ENCODE assay signal across 11 cellular contexts in the genomic region with DNA sequence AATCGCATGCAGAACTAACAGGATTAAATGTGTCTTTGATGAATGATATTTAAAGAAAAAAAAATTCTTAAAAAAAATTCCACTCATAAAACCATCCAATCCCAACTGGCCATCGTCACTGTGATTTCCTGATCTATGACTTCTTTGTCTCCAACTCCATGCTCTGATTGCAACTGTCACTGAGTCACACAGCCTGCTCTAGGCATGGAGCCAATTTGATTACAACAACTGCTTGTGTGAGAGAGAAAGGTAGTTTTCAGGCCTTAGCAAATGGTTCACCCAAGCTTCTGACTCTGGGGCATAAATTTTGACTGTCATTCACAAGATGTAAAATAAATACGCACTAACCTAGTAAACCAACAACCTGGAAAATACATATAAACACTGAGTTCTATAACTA. TPM values are rescaled to one million over a fixed set of nuclear protein-coding genes. Genes with fewer than 3 reads are reported as not detected.
DNase-seq lines count a peak whose midpoint lies in the region; FAIRE-seq lines count a peak whose summit lies in the region.
"Had no signal": no experiment of that assay in that cellular context is flagged by ENCODE, and none has a peak within 500 bp of the region (broad histone marks: within the 10 kb centered on the region; RNA-seq: fewer than 3 reads in every experiment).

No MANE protein-coding gene starts in this region.

- no peaks in the 10 kb centered on the region for H3K9me3 ChIP-seq in GM23248 (ENCODE audit: low read depth)

- no peaks in the 10 kb centered on the region for H3K36me3 Mint-ChIP-seq in activated T-helper 1 cell treated with anti-CD3 and anti-CD28 coated beads, Interleukin-12 subunit alpha, Interleukin-12 subunit beta, Interleukin-2, Interleukin-4 antibody, amounts not matched to agents 30 ng/mL and 10 ng/mL and 1 ng/mL, durations not matched to agents 14 hours and 24 hours and 36 hours (ENCODE audit: low read depth)

- DNase-seq in GM23248 (peak; percentile 73), SK-MEL-5 (ENCODE audit: low read depth, low spot score) (peak; percentile 99), frontal cortex (ENCODE audit: low spot score in 2 of 2) (peak; percentile 30 to 44), posterior cingulate gyrus (peak in 7 of 10 donors; percentile 28 to 91 (median 50)), cerebellar nuclear complex (lab: John Stamatoyannopoulos, UW) (no peak), OCI-M1 (lab: John Stamatoyannopoulos, UW) (no peak)
- DNase-seq in activated CD4-positive, CD25-positive, alpha-beta regulatory T cell treated with anti-CD3 and anti-CD28 coated beads, Interleukin-2, amount 50 U/mL, for 72 hours = no peak
- DNase-seq in activated T-helper 1 cell treated with anti-CD3 and anti-CD28 coated beads, Interleukin-12 subunit alpha, Interleukin-12 subunit beta, Interleukin-2, Interleukin-4 antibody, amounts not matched to agents 30 ng/mL and 10 ng/mL and 1 ng/mL, durations not matched to agents 14 hours and 24 hours and 36 hours (ENCODE audit: low spot score) = no peak

- H3K27me3 ChIP-seq in GM23248 (replicated peaks; ENCODE audit: insufficient read depth) = no peaks in the 10 kb centered on the region

- H3K4me2 ChIP-seq in GM23248 (ENCODE audit: unreplicated experiment) = no peak overlapping the region

- no peak overlapping the region for H3K9ac ChIP-seq in GM23248

- intact Hi-C loops in posterior cingulate gyrus (cut with DNase I) = no loop called here
- intact Hi-C loops in activated T-helper 1 cell treated with anti-CD3 and anti-CD28 coated beads, Interleukin-12 subunit alpha, Interleukin-12 subunit beta, Interleukin-2, Interleukin-4 antibody, amounts not matched to agents 30 ng/mL and 10 ng/mL and 1 ng/mL, durations not matched to agents 14 hours and 24 hours and 36 hours (cut with micrococcal nuclease) = no loop called here

- no peak overlapping the region for H2AFZ ChIP-seq in GM23248

- H3K27me3 Mint-ChIP-seq in activated T-helper 1 cell treated with anti-CD3 and anti-CD28 coated beads, Interleukin-12 subunit alpha, Interleukin-12 subunit beta, Interleukin-2, Interleukin-4 antibody, amounts not matched to agents 30 ng/mL and 10 ng/mL and 1 ng/mL, durations not matched to agents 14 hours and 24 hours and 36 hours (ENCODE audit: insufficient read depth) = peaks cover 5% of the 10 kb centered on the region
- H3K27me3 Mint-ChIP-seq: dendritic cell treated with granulocyte-macrophage colony-stimulating factor and Interleukin-4, amounts not matched to agents 40 ng/mL and 50 ng/mL, for 4 days had no signal

- in situ Hi-C loops in GM23248 (cut with MboI) = no loop called here
- in situ Hi-C loops in SK-MEL-5 (cut with HindIII; ENCODE audit: low pct_unique_long_range_greater_than_20kb, low sequenced_read_pairs) = no loop called here

- H3K4me3 ChIP-seq in GM23248 = no peak overlapping the region

- H3K9me2 ChIP-seq in GM23248 (ENCODE audit: insufficient read depth) = no peaks in the 10 kb centered on the region

- 50 to 51% methylated on average over 3 of the region's 3 CpGs for WGBS in GM23248 (ENCODE audit: low coverage in 1 of 2, low lambda C conversion rate in 2 of 2, missing lambda C conversion rate in 2 of 2), 2 experiments

- no peak overlapping the region for H3K27ac Mint-ChIP-seq in activated T-helper 1 cell treated with anti-CD3 and anti-CD28 coated beads, Interleukin-12 subunit alpha, Interleukin-12 subunit beta, Interleukin-2, Interleukin-4 antibody, amounts not matched to agents 30 ng/mL and 10 ng/mL and 1 ng/mL, durations not matched to agents 14 hours and 24 hours and 36 hours
- H3K27ac Mint-ChIP-seq: dendritic cell treated with granulocyte-macrophage colony-stimulating factor and Interleukin-4, amounts not matched to agents 40 ng/mL and 50 ng/mL, for 4 days; T-helper 1 cell treated with Interleukin-12 subunit alpha and Interleukin-12 subunit beta and Interleukin-4 antibody, amounts not matched to agents 30 μg/mL and 1 μg/mL, for 36 hours had no signal

- H3F3A ChIP-seq in GM23248 (ENCODE audit: insufficient read depth) = no peaks in the 10 kb centered on the region

- no peaks in the 10 kb centered on the region for H3K36me3 ChIP-seq in GM23248 (ENCODE audit: low read depth)

- no peaks in the 10 kb centered on the region for H3K4me1 Mint-ChIP-seq in activated T-helper 1 cell treated with anti-CD3 and anti-CD28 coated beads, Interleukin-12 subunit alpha, Interleukin-12 subunit beta, Interleukin-2, Interleukin-4 antibody, amounts not matched to agents 30 ng/mL and 10 ng/mL and 1 ng/mL, durations not matched to agents 14 hours and 24 hours and 36 hours (ENCODE audit: low read depth)

- H3K4me3 Mint-ChIP-seq in activated T-helper 1 cell treated with anti-CD3 and anti-CD28 coated beads, Interleukin-12 subunit alpha, Interleukin-12 subunit beta, Interleukin-2, Interleukin-4 antibody, amounts not matched to agents 30 ng/mL and 10 ng/mL and 1 ng/mL, durations not matched to agents 14 hours and 24 hours and 36 hours = no peak overlapping the region
- H3K4me3 Mint-ChIP-seq: dendritic cell treated with granulocyte-macrophage colony-stimulating factor and Interleukin-4, amounts not matched to agents 40 ng/mL and 50 ng/mL, for 4 days; T-helper 1 cell treated with Interleukin-12 subunit alpha and Interleukin-12 subunit beta and Interleukin-4 antibody, amounts not matched to agents 30 μg/mL and 1 μg/mL, for 36 hours had no signal

- no peaks in the 10 kb centered on the region for H3K79me2 ChIP-seq in GM23248 (ENCODE audit: insufficient read depth)

- H3K9me3 Mint-ChIP-seq in activated T-helper 1 cell treated with anti-CD3 and anti-CD28 coated beads, Interleukin-12 subunit alpha, Interleukin-12 subunit beta, Interleukin-2, Interleukin-4 antibody, amounts not matched to agents 30 ng/mL and 10 ng/mL and 1 ng/mL, durations not matched to agents 14 hours and 24 hours and 36 hours = no peaks in the 10 kb centered on the region
- H3K9me3 Mint-ChIP-seq: dendritic cell treated with granulocyte-macrophage colony-stimulating factor and Interleukin-4, amounts not matched to agents 40 ng/mL and 50 ng/mL, for 4 days; T-helper 1 cell treated with Interleukin-12 subunit alpha and Interleukin-12 subunit beta and Interleukin-4 antibody, amounts not matched to agents 30 μg/mL and 1 μg/mL, for 36 hours had no signal

- FAIRE-seq in frontal cortex (lab: Jason Lieb, UNC) = peak; percentile 98

- no peaks in the 10 kb centered on the region for H4K20me1 ChIP-seq in GM23248 (ENCODE audit: insufficient read depth)

- no peak overlapping the region for H3K27ac ChIP-seq in GM23248
- H3K27ac ChIP-seq: HL-60 had no signal

- 0 out of 2 replicates have a peak, but pooled peaks cover 9% of the 10 kb centered on the region for H3K4me1 ChIP-seq in GM23248 (ENCODE audit: insufficient read depth)

RNA-seq across cellular contexts. Expression of gene SPRED1, which starts 25.8 kb away (rescaled TPM):
- total RNA-seq in GM23248 (2014; rRNA removed; shearing (Covaris generic)) = 33.5 and 34.0 TPM in 2 replicates
- 10.2 and 11.6 TPM in 2 replicates for polyA plus RNA-seq in GM23248 (2016; fragmentation: Nextera tagmentation; extraction: Ambion mirVana)
- total RNA-seq in SK-MEL-5 (2014; rRNA removed; shearing (Covaris generic)) = 51.0 and 51.3 TPM in 2 replicates
- polyA plus RNA-seq in SK-MEL-5 (2015; cell fraction: cytosol; rRNA removed) = 28.7 and 37.5 TPM in 2 replicates
- 23.9 and 26.4 TPM in 2 replicates for polyA plus RNA-seq in SK-MEL-5 (2015; cell fraction: nucleus; rRNA removed)
- total RNA-seq in frontal cortex = 70.9 TPM
- total RNA-seq in activated T-helper 1 cell treated with anti-CD3 and anti-CD28 coated beads, Interleukin-12 subunit alpha, Interleukin-12 subunit beta, Interleukin-2, Interleukin-4 antibody, amounts not matched to agents 30 ng/mL and 10 ng/mL and 1 ng/mL, durations not matched to agents 14 hours and 24 hours and 36 hours = 0.49 and 0.54 TPM in 2 replicates

Comparison
In these comparisons a context has a peak if more than half of its experiments do, and no peak if none do; other contexts are left out.
1. DNase-seq: peak in GM23248 (single experiment), SK-MEL-5 (single experiment), frontal cortex (2 of 2) and posterior cingulate gyrus (7 of 10); none in activated CD4-positive, CD25-positive, alpha-beta regulatory T cell treated with anti-CD3 and anti-CD28 coated beads, Interleukin-2, amount 50 U/mL, for 72 hours (single experiment), cerebellar nuclear complex (0 of 2), OCI-M1 (single experiment) and activated T-helper 1 cell treated with anti-CD3 and anti-CD28 coated beads, Interleukin-12 subunit alpha, Interleukin-12 subunit beta, Interleukin-2, Interleukin-4 antibody, amounts not matched to agents 30 ng/mL and 10 ng/mL and 1 ng/mL, durations not matched to agents 14 hours and 24 hours and 36 hours (single experiment).
2. RNA of gene SPRED1, which starts 25.8 kb away (total RNA-seq): 70.9 TPM in frontal cortex (single experiment), 51.0 to 51.3 TPM in SK-MEL-5 and 33.5 to 34.0 TPM in GM23248; 0.49 to 0.54 TPM in activated T-helper 1 cell treated with anti-CD3 and anti-CD28 coated beads, Interleukin-12 subunit alpha, Interleukin-12 subunit beta, Interleukin-2, Interleukin-4 antibody, amounts not matched to agents 30 ng/mL and 10 ng/mL and 1 ng/mL, durations not matched to agents 14 hours and 24 hours and 36 hours; every median in the first group is over 10 times any median in the second.